In genomic region chr4:41509411-41510008, GRCh38 we compare ENCODE assay signal across 17 cellular contexts. TPM values are rescaled to one million over a fixed set of nuclear protein-coding genes. Genes with fewer than 3 reads are reported as not detected.
A peak's percentile ranks its signal among the peaks of the same experiment; 100 is the strongest.
DNase-seq lines count a peak whose midpoint lies in the region; TF ChIP-seq lines count a peak whose summit lies in the region.
"Had no signal": no experiment of that assay in that cellular context is flagged by ENCODE, and none has a peak within 500 bp of the region (broad histone marks: within the 10 kb centered on the region; RNA-seq: fewer than 3 reads in every experiment).

No MANE protein-coding gene starts in this region.

- no peak for TF ChIP-seq CTCF in C4-2B (conservative IDR thresholded peaks at IDR 0.05)
- TF ChIP-seq CTCF in ascending aorta (IDR thresholded peaks at IDR 0.05): no peak

- no peak overlapping the region for H3K4ac ChIP-seq in mesenchymal stem cell (ENCODE audit: low read depth in 1 of 2, low read length in 2 of 2)

- H3K27ac ChIP-seq in C4-2B (peak overlapping the region; percentile 50; the same call in 1 of the 2 replicates), ascending aorta (peak overlapping the region; percentile 41 to 47), mesenchymal stem cell (ENCODE audit: low read length, poor library complexity, severe bottlenecking) (no peak overlapping the region)
- H3K27ac ChIP-seq: esophagus squamous epithelium, ovary had no signal

- H2BK5ac ChIP-seq in mesenchymal stem cell (ENCODE audit: low read depth, low read length, poor library complexity, severe bottlenecking): no peak overlapping the region

- no peak overlapping the region for H2BK12ac ChIP-seq in mesenchymal stem cell (ENCODE audit: low read length in 2 of 2)

- H2AK5ac ChIP-seq in mesenchymal stem cell (ENCODE audit: low read length, severe bottlenecking): no peak overlapping the region

- H3K4me1 ChIP-seq in ascending aorta (peaks cover 3 to 33% of the 10 kb centered on the region in 2 donors), mesenchymal stem cell (ENCODE audit: control insufficient read depth, insufficient read depth, low read depth, low read length) (peaks cover 2% of the 10 kb centered on the region)

- WGBS in mesenchymal stem cell: 97% methylated on average over 2 of the region's 3 CpGs

- H3K36me3 ChIP-seq in ascending aorta (no peaks in the 10 kb centered on the region), mesenchymal stem cell (ENCODE audit: control insufficient read depth in 1 of 2, insufficient read depth in 2 of 2, low read depth in 1 of 2, low read length in 2 of 2) (no peaks in the 10 kb centered on the region)
- H3K36me3 ChIP-seq: esophagus squamous epithelium, ovary had no signal

- H3K18ac ChIP-seq in mesenchymal stem cell (ENCODE audit: low read depth in 1 of 2, low read length in 2 of 2): no peak overlapping the region

- intact Hi-C loops in ascending aorta (cut with DNase I): loop anchor here (5.0 kb wide), 2 partner anchors 77 to 133 kb away; no protein-coding TSS in a partner anchor

- no peak overlapping the region for H3K4me2 ChIP-seq in mesenchymal stem cell (ENCODE audit: low read length, poor library complexity, severe bottlenecking)

- H3K23ac ChIP-seq in mesenchymal stem cell (ENCODE audit: low read length in 2 of 2): no peak overlapping the region

- H3K9me3 ChIP-seq in ascending aorta (no peaks in the 10 kb centered on the region), mesenchymal stem cell (ENCODE audit: control insufficient read depth, low read length) (no peaks in the 10 kb centered on the region)
- H3K9me3 ChIP-seq: esophagus squamous epithelium, ovary had no signal

- H2BK120ac ChIP-seq in mesenchymal stem cell (ENCODE audit: low read depth, low read length): no peak overlapping the region

- no peak overlapping the region for H2AFZ ChIP-seq in mesenchymal stem cell (ENCODE audit: low read depth, low read length)

- H4K8ac ChIP-seq in mesenchymal stem cell (ENCODE audit: low read length): no peak overlapping the region

- peak overlapping the region; percentile 37 for H2BK15ac ChIP-seq in mesenchymal stem cell (ENCODE audit: low read depth, poor library complexity, severe bottlenecking)

- H3K4me3 ChIP-seq in ascending aorta: no peak overlapping the region
- H3K4me3 ChIP-seq in mesenchymal stem cell (ENCODE audit: insufficient read depth in 1 of 2, low read depth in 1 of 2, low read length in 2 of 2): no peak overlapping the region
- H3K4me3 ChIP-seq: dorsolateral prefrontal cortex, esophagus squamous epithelium, ovary had no signal

- no peak overlapping the region for H3K9ac ChIP-seq in mesenchymal stem cell (ENCODE audit: low read length)

- H3K27me3 ChIP-seq in ascending aorta (no peaks in the 10 kb centered on the region), mesenchymal stem cell (ENCODE audit: control insufficient read depth in 1 of 2, insufficient read depth in 1 of 2, low read length in 2 of 2) (no peaks in the 10 kb centered on the region)
- H3K27me3 ChIP-seq: dorsolateral prefrontal cortex, esophagus squamous epithelium, ovary had no signal

- DNase-seq in NCI-H1092 (lab: John Stamatoyannopoulos, UW) (peak; percentile 36), ascending aorta (ENCODE audit: low spot score in 2 of 2) (peak in 1 of 2 donors; percentile 75), mesenchymal stem cell (no peak), GM19238 (ENCODE audit: insufficient read length, low spot score) (no peak), HT-29 (ENCODE audit: low spot score) (no peak), RPMI8226 (no peak)
- DNase-seq in activated CD4-positive, alpha-beta T cell treated with anti-CD3 and anti-CD28 coated beads for 48 hours: no peak
- DNase-seq: activated CD4-positive, CD25-positive, alpha-beta regulatory T cell; activated CD8-positive, alpha-beta memory T cell treated with anti-CD3 and anti-CD28 coated beads, Interleukin-2, amount 10 ng/mL, durations not matched to agents 7 days and 5 days; activated effector memory CD4-positive, alpha-beta T cell treated with anti-CD3 and anti-CD28 coated beads, Interleukin-2, amount 50 U/mL, for 16 hours; esophagus squamous epithelium; NCI-H1417; NCI-H510A; ovary; stimulated activated naive CD4-positive, alpha-beta T cell treated with Interleukin-2 at 50 U/mL for 16 hours had no signal

- no peak overlapping the region for H4K91ac ChIP-seq in mesenchymal stem cell (ENCODE audit: low read length)

- H3K79me1 ChIP-seq in mesenchymal stem cell (replicated peaks; ENCODE audit: low read length, poor library complexity, severe bottlenecking): no peaks in the 10 kb centered on the region

- H3K14ac ChIP-seq in mesenchymal stem cell (ENCODE audit: low read length in 2 of 2): no peak overlapping the region

RNA-seq across cellular contexts. Expression of gene LIMCH1, which starts 28.4 kb away (rescaled TPM):
- total RNA-seq in ascending aorta: 44.4 TPM
- 30.9 TPM for polyA plus RNA-seq in mesenchymal stem cell (2013, experiment 1 of 2)
- 33.6 TPM for polyA plus RNA-seq in mesenchymal stem cell (2013, experiment 2 of 2)
- 14.8 and 17.8 TPM in 2 replicates for total RNA-seq in HT-29 (2014; rRNA removed; shearing (Covaris generic))
- total RNA-seq: activated CD8-positive, alpha-beta memory T cell treated with anti-CD3 and anti-CD28 coated beads, Interleukin-2, amount 10 ng/mL, durations not matched to agents 7 days and 5 days had no signal
